Comparison of ENCODE assay signal across 8 cellular contexts in genomic region chr7:6827180-6827579, GRCh38. TPM values are rescaled to one million over a fixed set of nuclear protein-coding genes. Genes with fewer than 3 reads are reported as not detected.
DNase-seq lines count a peak whose midpoint lies in the region; ATAC-seq, FAIRE-seq and TF ChIP-seq lines count a peak whose summit lies in the region.
"Not testable (repeated sequence)": the region's sequence is repeated elsewhere in the genome, so short reads cannot be mapped to it uniquely, and the experiment has no call there.

No MANE protein-coding gene starts in this region.

- not testable (repeated sequence) for H3K4me3 ChIP-seq in DOHH2 (ENCODE audit: low read length); astrocyte (ENCODE audit: insufficient read depth, low read depth, low read length); upper lobe of right lung
- H3K4me3 ChIP-seq in iPS-18a (ENCODE audit: low read length) (peak overlapping the region; percentile 27), neural cell (ENCODE audit: low read length) (peak overlapping the region; percentile 58)

- TF ChIP-seq RAD21 in neural cell (conservative IDR thresholded peaks at IDR 0.05), result not testable (repeated sequence)

- TF ChIP-seq CTCF in DOHH2 (IDR thresholded peaks at IDR 0.05; ENCODE audit: low read depth, low read length, poor library complexity, severe bottlenecking); astrocyte (IDR thresholded peaks at IDR 0.05; ENCODE audit: insufficient read depth, low read depth, low read length); neural cell (IDR thresholded peaks at IDR 0.05; ENCODE audit: poor library complexity, severe bottlenecking); upper lobe of right lung (IDR thresholded peaks at IDR 0.05): not testable (repeated sequence)

- not testable (repeated sequence) for H3K9me2 ChIP-seq in DOHH2 (replicated peaks; ENCODE audit: control insufficient read depth, low read length); neural cell (ENCODE audit: insufficient read depth, low read length)

- not testable (repeated sequence) for H3K9ac ChIP-seq in astrocyte (ENCODE audit: low read length); iPS-18a (ENCODE audit: low read length)
- H3K9ac ChIP-seq in neural cell (ENCODE audit: low read length), result peak overlapping the region; percentile 50

- peak; percentile 80 for TF ChIP-seq EP300 in neural cell (conservative IDR thresholded peaks at IDR 0.05; ENCODE audit: poor library complexity, severe bottlenecking)

- H3K4me1 ChIP-seq in DOHH2 (ENCODE audit: control insufficient read depth, low read length), result peaks cover 11% of the 10 kb centered on the region
- not testable (repeated sequence) for H3K4me1 ChIP-seq in astrocyte (ENCODE audit: insufficient read depth, low read length); iPS-18a (ENCODE audit: control insufficient read depth, low read depth, low read length); upper lobe of right lung

- not testable (repeated sequence) for H3K27me3 ChIP-seq in DOHH2 (ENCODE audit: control insufficient read depth, low read length); astrocyte (ENCODE audit: insufficient read depth, low read length); iPS-18a (ENCODE audit: control insufficient read depth, insufficient read depth, low read length); neural cell (ENCODE audit: insufficient read depth, low read depth, low read length); upper lobe of right lung

- not testable (repeated sequence) for H3K9me3 ChIP-seq in DOHH2 (ENCODE audit: control insufficient read depth, insufficient read depth, low read length); astrocyte (ENCODE audit: insufficient read depth, low read depth, low read length); iPS-18a (ENCODE audit: control insufficient read depth, low read depth, low read length); neural cell (ENCODE audit: low read length); upper lobe of right lung

- H3K4me1 Mint-ChIP-seq in activated CD4-positive, alpha-beta memory T cell treated with anti-CD3 and anti-CD28 coated beads for 36 hours (ENCODE audit: low read depth); astrocyte (ENCODE audit: low read depth, unreplicated experiment): not testable (repeated sequence)

- peak; percentile 12 for ATAC-seq in upper lobe of right lung

- POLR2A ChIA-PET in activated CD4-positive, alpha-beta memory T cell treated with anti-CD3 and anti-CD28 coated beads for 36 hours (lab: Charles Lee), result not testable (repeated sequence)

- H3K27me3 Mint-ChIP-seq in activated CD4-positive, alpha-beta memory T cell treated with anti-CD3 and anti-CD28 coated beads for 36 hours; astrocyte (ENCODE audit: low read depth, unreplicated experiment): not testable (repeated sequence)

- H3K27ac ChIP-seq in DOHH2 (ENCODE audit: low read depth, low read length); astrocyte (ENCODE audit: low read depth, low read length); iPS-18a (ENCODE audit: low read length); upper lobe of right lung: not testable (repeated sequence)
- peak overlapping the region; percentile 77 for H3K27ac ChIP-seq in neural cell (ENCODE audit: low read length)

- H3K36me3 Mint-ChIP-seq in activated CD4-positive, alpha-beta memory T cell treated with anti-CD3 and anti-CD28 coated beads for 36 hours; astrocyte (ENCODE audit: low read depth, unreplicated experiment): not testable (repeated sequence)

- H3K9me3 Mint-ChIP-seq in activated CD4-positive, alpha-beta memory T cell treated with anti-CD3 and anti-CD28 coated beads for 36 hours; astrocyte (ENCODE audit: unreplicated experiment): not testable (repeated sequence)

- peaks cover 14% of the 10 kb centered on the region for H3K79me2 ChIP-seq in DOHH2 (ENCODE audit: control insufficient read depth, low read length)
- H3K79me2 ChIP-seq in astrocyte (ENCODE audit: insufficient read depth, low read length); neural cell (replicated peaks; ENCODE audit: insufficient read depth, low read length): not testable (repeated sequence)

- not testable (repeated sequence) for H3K27ac Mint-ChIP-seq in activated CD4-positive, alpha-beta memory T cell treated with anti-CD3 and anti-CD28 coated beads for 36 hours; astrocyte (ENCODE audit: unreplicated experiment)

- CTCF ChIA-PET in activated CD4-positive, alpha-beta memory T cell treated with anti-CD3 and anti-CD28 coated beads for 36 hours (lab: Charles Lee), result not testable (repeated sequence)

- peak overlapping the region; percentile 68; the same call in 1 of the 2 replicates for H3K4me2 ChIP-seq in DOHH2 (ENCODE audit: low read length)
- H3K4me2 ChIP-seq in astrocyte (ENCODE audit: low read length); neural cell (ENCODE audit: low read length): not testable (repeated sequence)

- H3F3A ChIP-seq in DOHH2 (ENCODE audit: control insufficient read depth, insufficient read depth); neural cell (ENCODE audit: insufficient read depth, low read length, poor library complexity, severe bottlenecking): not testable (repeated sequence)

- H4K20me1 ChIP-seq in DOHH2 (ENCODE audit: control insufficient read depth, insufficient read depth, low read depth, low read length); astrocyte (ENCODE audit: insufficient read depth, low read length); neural cell (ENCODE audit: insufficient read depth): not testable (repeated sequence)

- intact Hi-C loops in activated CD4-positive, alpha-beta memory T cell treated with anti-CD3 and anti-CD28 coated beads for 36 hours (cut with micrococcal nuclease); upper lobe of right lung (cut with DNase I): not testable (repeated sequence)

- H2AFZ ChIP-seq in astrocyte (ENCODE audit: low read depth, low read length); neural cell (ENCODE audit: low read depth, low read length): not testable (repeated sequence)

- DNase-seq in NCI-H1436 (lab: John Stamatoyannopoulos, UW) (peak; percentile 79), NCI-H774 (lab: John Stamatoyannopoulos, UW) (peak; percentile 74)
- DNase-seq in activated CD4-positive, alpha-beta memory T cell treated with anti-CD3 and anti-CD28 coated beads for 36 hours; astrocyte (ENCODE audit: low read depth); upper lobe of right lung: not testable (repeated sequence)

- FAIRE-seq in astrocyte (lab: Jason Lieb, UNC), result not testable (repeated sequence)

- H3K36me3 ChIP-seq in DOHH2 (ENCODE audit: control insufficient read depth, low read length), result peaks cover 12% of the 10 kb centered on the region
- not testable (repeated sequence) for H3K36me3 ChIP-seq in astrocyte (ENCODE audit: insufficient read depth, low read length); iPS-18a (ENCODE audit: control insufficient read depth, low read depth, low read length); neural cell (ENCODE audit: insufficient read depth, low read length); upper lobe of right lung

- H3K4me3 Mint-ChIP-seq in activated CD4-positive, alpha-beta memory T cell treated with anti-CD3 and anti-CD28 coated beads for 36 hours, result peak overlapping the region; percentile 49
- H3K4me3 Mint-ChIP-seq in astrocyte (ENCODE audit: unreplicated experiment), result peak overlapping the region; percentile 40

TF ChIP-seq in neural cell, 6 proteins besides CTCF, POLR2A, EP300 and RAD21:
- TF ChIP-seq REST (IDR thresholded peaks at IDR 0.05; ENCODE audit: borderline replicate concordance), result peak; percentile 10
- TF ChIP-seq POLR2AphosphoS5 (IDR thresholded peaks at IDR 0.05), result peak; percentile 42
TF ChIP-seq in neural cell: peak in this region for 2; not testable (repeated sequence) for 4.

RNA-seq across cellular contexts. Expression of gene CCZ1B, which starts 1.1 kb away (rescaled TPM):
- total RNA-seq in activated CD4-positive, alpha-beta memory T cell treated with anti-CD3 and anti-CD28 coated beads for 36 hours, result 10 to 100 TPM; 65.7 to 82.4 TPM
- total RNA-seq in astrocyte, result 54.4 and 61.2 TPM in 2 replicates
- polyA plus RNA-seq in neural cell, result 73.1 and 100 TPM in 2 replicates
- 83.1 and 84.0 TPM in 2 replicates for polyA minus RNA-seq in neural cell
- 70.4 TPM for total RNA-seq in upper lobe of right lung
